Comparison of ENCODE assay signal across 1 cellular context in genomic region chr4:176793060-176793605, GRCh38.
TF ChIP-seq lines count a peak whose summit lies in the region.

No MANE protein-coding gene starts in this region.

TF ChIP-seq in H1, 55 proteins besides CTCF, POLR2A, EP300 and RAD21 (continued from another document):
- TF ChIP-seq E2F6 (IDR thresholded peaks at IDR 0.05) (peak; percentile 79), ZNF274 (IDR thresholded peaks at IDR 0.05; ENCODE audit: borderline replicate concordance, extremely low read depth, low read length) (no peak), MAX (IDR thresholded peaks at IDR 0.05) (peak; percentile 81), PHF8 (conservative IDR thresholded peaks at IDR 0.05; ENCODE audit: low read depth, low read length) (no peak), HDAC2 (IDR thresholded peaks at IDR 0.05; ENCODE audit: borderline replicate concordance in 1 of 2, low read depth in 2 of 2, low read length in 2 of 2) (no peak), RBBP5 (IDR thresholded peaks at IDR 0.05; ENCODE audit: borderline replicate concordance, low read depth, low read length) (peak; percentile 1; the same call in 1 of the 2 replicates), CHD1 (IDR thresholded peaks at IDR 0.05; ENCODE audit: low read depth, low read length) (no peak), POLR2AphosphoS5 (IDR thresholded peaks at IDR 0.05; ENCODE audit: low read depth, low read length) (no peak), TBP (IDR thresholded peaks at IDR 0.05; ENCODE audit: low read depth, low read length) (no peak)
